Comparison of ENCODE assay signal across 1 cellular context in genomic region chr2:15593327-15593705, GRCh38.
TF ChIP-seq lines count a peak whose summit lies in the region.

No MANE protein-coding gene starts in this region.

TF ChIP-seq in GM23338, 12 proteins besides CTCF, POLR2A, EP300 and RAD21 (continued from another document):
- no peak for TF ChIP-seq REST (IDR thresholded peaks at IDR 0.05; ENCODE audit: unreplicated experiment)
- no peak for TF ChIP-seq ETS1 (IDR thresholded peaks at IDR 0.05)
- TF ChIP-seq ZNF114 (CRISPR knock-in tag; IDR thresholded peaks at IDR 0.05) = no peak
- TF ChIP-seq EZH2 (IDR thresholded peaks at IDR 0.05; ENCODE audit: low read depth, unreplicated experiment) = no peak
- TF ChIP-seq POLR2AphosphoS5 (IDR thresholded peaks at IDR 0.05; ENCODE audit: low read depth) = no peak
- no peak for TF ChIP-seq ZNF462 (CRISPR knock-in tag; IDR thresholded peaks at IDR 0.05)
- TF ChIP-seq NANOG (IDR thresholded peaks at IDR 0.05; ENCODE audit: borderline replicate concordance) = no peak
- no peak for TF ChIP-seq ZNF331 (CRISPR knock-in tag; IDR thresholded peaks at IDR 0.05; ENCODE audit: low read depth)
